ENCODE assay signal across 24 cellular contexts in the genomic region with DNA sequence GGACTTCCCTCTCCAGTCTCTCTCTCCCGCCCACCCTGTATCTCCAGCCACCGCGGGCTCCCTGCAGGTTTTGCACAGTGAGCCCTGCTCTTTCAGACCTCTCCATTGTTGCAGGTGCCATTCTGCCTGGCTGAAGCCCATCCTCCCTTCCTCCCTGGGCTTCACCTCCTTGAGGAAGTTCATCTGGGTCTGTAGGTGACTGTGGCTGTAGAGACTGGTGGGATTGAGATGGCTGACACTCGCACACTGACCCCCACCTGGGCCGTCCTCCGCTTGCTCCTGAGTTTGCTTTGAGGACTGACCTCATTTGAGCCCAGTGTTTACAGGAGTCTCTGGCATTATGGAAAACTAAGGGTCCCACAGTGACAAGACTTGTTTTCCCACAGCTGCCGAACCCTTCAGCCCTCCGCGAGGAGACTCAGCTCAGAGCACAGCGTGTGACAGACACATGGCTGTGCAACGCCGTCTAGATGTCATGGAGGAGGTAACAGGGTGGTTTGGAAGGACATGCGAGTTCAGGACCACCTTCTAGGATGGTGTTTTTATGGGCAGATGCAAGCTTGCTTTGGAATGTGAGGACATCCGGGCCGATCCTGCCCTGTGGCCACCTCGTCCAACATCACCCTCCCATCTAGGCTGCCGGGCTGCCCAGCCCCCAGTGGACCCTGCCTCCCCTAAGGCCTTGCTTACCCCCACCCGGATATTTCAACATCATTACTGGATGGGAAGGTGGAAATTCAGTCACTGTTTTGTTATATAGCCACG. TPM values are rescaled to one million over a fixed set of nuclear protein-coding genes. Genes with fewer than 3 reads are reported as not detected.
"Had no signal": no experiment of that assay in that cellular context is flagged by ENCODE, and none has a peak within 500 bp of the region (broad histone marks: within the 10 kb centered on the region; RNA-seq: fewer than 3 reads in every experiment).

No MANE protein-coding gene starts in this region.

- H3K36me3 ChIP-seq: breast epithelium, thyroid gland had no signal

- H3K27ac ChIP-seq: breast epithelium, thyroid gland had no signal

- H3K9me3 ChIP-seq: breast epithelium, thyroid gland had no signal

- H3K4me3 ChIP-seq: breast epithelium, thyroid gland had no signal

- ATAC-seq: activated CD4-positive, alpha-beta T cell treated with anti-CD3 and anti-CD28 coated beads for 36 hours; activated T-helper 17 cell treated with anti-CD3 and anti-CD28 coated beads, Interleukin-2, amount 50 U/mL, for 72 hours; left lobe of liver; natural killer cell treated with Interleukin-12 subunit alpha and Interleukin-12 subunit beta and Interleukin-15 and Interleukin-18, amount 100 ng/mL, for 72 hours had no signal

- DNase-seq: activated B cell treated with CpG ODN at 0.5 μM for 24 hours; activated CD4-positive, alpha-beta T cell treated with anti-CD3 and anti-CD28 coated beads for 36 hours; activated CD4-positive, alpha-beta T cell treated with anti-CD3 and anti-CD28 coated beads, Interleukin-2, amount 50 U/mL, for 4 hours; activated CD8-positive, alpha-beta memory T cell treated with anti-CD3 and anti-CD28 coated beads for 24 hours; activated CD8-positive, alpha-beta memory T cell treated with anti-CD3 and anti-CD28 coated beads, Interleukin-2, amount 50 U/mL, for 4 hours; activated naive CD4-positive, alpha-beta T cell treated with Interleukin-2 at 50 U/mL for 16 hours; activated naive CD8-positive, alpha-beta T cell treated with anti-CD3 and anti-CD28 coated beads for 36 hours; activated T-cell treated with anti-CD3 and anti-CD28 coated beads, Interleukin-2, amount 50 U/mL, for 24 hours; amniotic stem cell; cortex of kidney; erythroblast; foreskin fibroblast; midbrain; nucleus accumbens; stimulated activated CD4-positive, alpha-beta T cell treated with anti-CD3 and anti-CD28 coated beads, Interleukin-2, amount 100 ng/mL, for 48 hours; stimulated activated CD8-positive, alpha-beta memory T cell treated with anti-CD3 and anti-CD28 coated beads, Interleukin-4, amount 100 ng/mL, for 48 hours; stimulated activated naive CD4-positive, alpha-beta T cell; thyroid gland had no signal

- H3K4me3 Mint-ChIP-seq: activated B cell treated with CpG ODN at 0.5 μM for 24 hours; activated CD4-positive, alpha-beta T cell treated with anti-CD3 and anti-CD28 coated beads for 36 hours; activated naive CD8-positive, alpha-beta T cell treated with anti-CD3 and anti-CD28 coated beads for 36 hours; activated T-cell treated with anti-CD3 and anti-CD28 coated beads, Interleukin-2, amount 50 U/mL, for 24 hours; activated T-helper 17 cell treated with anti-CD3 and anti-CD28 coated beads, Interleukin-2, amount 50 U/mL, for 72 hours; natural killer cell treated with Interleukin-12 subunit alpha and Interleukin-12 subunit beta and Interleukin-15 and Interleukin-18, amount 100 ng/mL, for 72 hours; T-helper 1 cell treated with Interleukin-12 subunit alpha and Interleukin-12 subunit beta and Interleukin-4 antibody, amounts not matched to agents 30 μg/mL and 1 μg/mL, for 36 hours had no signal

- H3K9me3 Mint-ChIP-seq: activated B cell treated with CpG ODN at 0.5 μM for 24 hours; activated naive CD8-positive, alpha-beta T cell treated with anti-CD3 and anti-CD28 coated beads for 36 hours; activated T-cell treated with anti-CD3 and anti-CD28 coated beads, Interleukin-2, amount 50 U/mL, for 24 hours; activated T-helper 17 cell treated with anti-CD3 and anti-CD28 coated beads, Interleukin-2, amount 50 U/mL, for 72 hours; natural killer cell treated with Interleukin-12 subunit alpha and Interleukin-12 subunit beta and Interleukin-15 and Interleukin-18, amount 100 ng/mL, for 72 hours; T-helper 1 cell treated with Interleukin-12 subunit alpha and Interleukin-12 subunit beta and Interleukin-4 antibody, amounts not matched to agents 30 μg/mL and 1 μg/mL, for 36 hours had no signal

- H3K36me3 Mint-ChIP-seq: activated naive CD8-positive, alpha-beta T cell treated with anti-CD3 and anti-CD28 coated beads for 36 hours; natural killer cell treated with Interleukin-12 subunit alpha and Interleukin-12 subunit beta and Interleukin-15 and Interleukin-18, amount 100 ng/mL, for 72 hours had no signal

- H3K27me3 ChIP-seq: breast epithelium, thyroid gland had no signal

- H3K27ac Mint-ChIP-seq: activated B cell treated with CpG ODN at 0.5 μM for 24 hours; activated CD4-positive, alpha-beta T cell treated with anti-CD3 and anti-CD28 coated beads for 36 hours; activated naive CD8-positive, alpha-beta T cell treated with anti-CD3 and anti-CD28 coated beads for 36 hours; activated T-cell treated with anti-CD3 and anti-CD28 coated beads, Interleukin-2, amount 50 U/mL, for 24 hours; activated T-helper 17 cell treated with anti-CD3 and anti-CD28 coated beads, Interleukin-2, amount 50 U/mL, for 72 hours; natural killer cell treated with Interleukin-12 subunit alpha and Interleukin-12 subunit beta and Interleukin-15 and Interleukin-18, amount 100 ng/mL, for 72 hours; T-helper 1 cell treated with Interleukin-12 subunit alpha and Interleukin-12 subunit beta and Interleukin-4 antibody, amounts not matched to agents 30 μg/mL and 1 μg/mL, for 36 hours had no signal

RNA-seq across cellular contexts. Expression of gene PLAC9, which starts 9.3 kb away (rescaled TPM):
- total RNA-seq: activated B cell treated with CpG ODN at 0.5 μM for 24 hours; activated CD4-positive, alpha-beta T cell treated with anti-CD3 and anti-CD28 coated beads for 36 hours; activated naive CD8-positive, alpha-beta T cell treated with anti-CD3 and anti-CD28 coated beads for 36 hours; activated T-helper 17 cell treated with anti-CD3 and anti-CD28 coated beads, Interleukin-2, amount 50 U/mL, for 72 hours; kidney epithelial cell; natural killer cell treated with Interleukin-12 subunit alpha and Interleukin-12 subunit beta and Interleukin-15 and Interleukin-18, amount 100 ng/mL, for 72 hours had no signal
